In genomic region chr11:123304828-123305530, GRCh38 we compare ENCODE assay signal across 14 cellular contexts.
DNase-seq lines count a peak whose midpoint lies in the region; ATAC-seq, FAIRE-seq and TF ChIP-seq lines count a peak whose summit lies in the region.
"Had no signal": no experiment of that assay in that cellular context is flagged by ENCODE, and none has a peak within 500 bp of the region (broad histone marks: within the 10 kb centered on the region; RNA-seq: fewer than 3 reads in every experiment).

No MANE protein-coding gene starts in this region.

- ATAC-seq in GM19455 (IDR thresholded peaks at IDR 0.05; ENCODE audit: unreplicated experiment) (no peak), foreskin keratinocyte (no peak)
- ATAC-seq: HCT116 had no signal

- DNase-seq in GM12891 (ENCODE audit: insufficient read length, low spot score) (no peak), NCI-H2227 treated with DMSO at 0.1 percent for 48 hours (lab: John Stamatoyannopoulos, UW) (peak; percentile 17), cerebellar cortex (ENCODE audit: low spot score) (peak; percentile 41), cerebellar nuclear complex (lab: John Stamatoyannopoulos, UW) (no peak), foreskin keratinocyte (no peak)
- DNase-seq: activated CD4-positive, alpha-beta T cell treated with anti-CD3 and anti-CD28 coated beads for 4 hours; colonic mucosa; NCI-H345 had no signal

- TF ChIP-seq CTCF in C4-2B (conservative IDR thresholded peaks at IDR 0.05), result peak; percentile 24; the same call in 1 of the 2 replicates
- no peak for TF ChIP-seq CTCF in foreskin keratinocyte (conservative IDR thresholded peaks at IDR 0.05)

- TF ChIP-seq POLR2A in GM12891 (IDR thresholded peaks at IDR 0.05; ENCODE audit: low read depth, low read length), result no peak

- H3K27ac ChIP-seq in C4-2B (no peak overlapping the region; the same call in 1 of the 2 replicates), foreskin keratinocyte (no peak overlapping the region)
- H3K27ac ChIP-seq: colonic mucosa, HL-60, prostate gland, upper lobe of left lung had no signal

- H3K4me1 ChIP-seq in foreskin keratinocyte, result no peaks in the 10 kb centered on the region
- H3K4me1 ChIP-seq: colonic mucosa, prostate gland had no signal

- H3K27me3 ChIP-seq in foreskin keratinocyte, result peaks cover 52% of the 10 kb centered on the region

- FAIRE-seq in GM12891 (lab: Jason Lieb, UNC), result peak; percentile 95

TF ChIP-seq in GM12891, 5 proteins besides CTCF, POLR2A, EP300 and RAD21:
- TF ChIP-seq POU2F2 (IDR thresholded peaks at IDR 0.05; ENCODE audit: low read depth, low read length), result no peak
- TF ChIP-seq PAX5 (IDR thresholded peaks at IDR 0.05; ENCODE audit: insufficient read depth, low read length, severe bottlenecking), result no peak
- no peak for TF ChIP-seq SPI1 (IDR thresholded peaks at IDR 0.05; ENCODE audit: low read depth, low read length)
- TF ChIP-seq POLR2AphosphoS5 (IDR thresholded peaks at IDR 0.05; ENCODE audit: low read depth, low read length), result no peak
- no peak for TF ChIP-seq TAF1 (IDR thresholded peaks at IDR 0.05; ENCODE audit: low read depth, low read length)

Comparison
In these comparisons a context has a peak if more than half of its experiments do, and no peak if none do; other contexts are left out.
1. DNase-seq: peak in NCI-H2227 treated with DMSO at 0.1 percent for 48 hours (single experiment) and cerebellar cortex (single experiment); none in GM12891 (single experiment), cerebellar nuclear complex (0 of 2) and foreskin keratinocyte (0 of 2).